Comparison of ENCODE assay signal across 18 cellular contexts in genomic region chr17:50696365-50696879, GRCh38.
"Had no signal": no experiment of that assay in that cellular context is flagged by ENCODE, and none has a peak within 500 bp of the region (broad histone marks: within the 10 kb centered on the region; RNA-seq: fewer than 3 reads in every experiment).

No MANE protein-coding gene starts in this region.

- H3K9me3 ChIP-seq: adrenal gland, tibial artery, vagina had no signal

- H3K9ac ChIP-seq: neural progenitor cell, parathyroid adenoma had no signal

- ATAC-seq: left lobe of liver had no signal

- H2AFZ ChIP-seq: neural progenitor cell, parathyroid adenoma had no signal

- DNase-seq: activated CD4-positive, alpha-beta T cell treated with anti-CD3 and anti-CD28 coated beads, Interleukin-2, amount 50 U/mL, for 48 hours; activated CD4-positive, CD25-positive, alpha-beta regulatory T cell treated with anti-CD3 and anti-CD28 coated beads, Interleukin-2, amount 50 U/mL, for 72 hours; activated CD8-positive, alpha-beta memory T cell treated with anti-CD3 and anti-CD28 coated beads, Interleukin-2, amount 50 U/mL, for 4 hours; central memory CD4-positive, alpha-beta T cell; effector CD4-positive, alpha-beta T cell; foreskin melanocyte; head of caudate nucleus; mesendoderm; stimulated activated CD4-positive, alpha-beta T cell treated with anti-CD3 and anti-CD28 coated beads, Interleukin-15, amount 100 ng/mL, for 24 hours; stimulated activated CD4-positive, alpha-beta T cell treated with anti-CD3 and anti-CD28 coated beads, Interleukin-4, amount 100 ng/mL, for 24 hours; T-helper 2 cell; tibial artery had no signal

- H3K27me3 ChIP-seq: adrenal gland, neural progenitor cell, tibial artery, vagina had no signal

- H3K79me2 ChIP-seq: parathyroid adenoma had no signal

- H3K4me3 ChIP-seq: adrenal gland, coronary artery, neural progenitor cell, tibial artery, vagina had no signal

- H3K4me2 ChIP-seq: neural progenitor cell had no signal

- H3K27ac ChIP-seq: coronary artery, neural progenitor cell, parathyroid adenoma, tibial artery, vagina had no signal
